In genomic region chr7:30285067-30285530, GRCh38 we compare ENCODE assay signal across 8 cellular contexts. TPM values are rescaled to one million over a fixed set of nuclear protein-coding genes. Genes with fewer than 3 reads are reported as not detected.
DNase-seq lines count a peak whose midpoint lies in the region; ATAC-seq, FAIRE-seq and TF ChIP-seq lines count a peak whose summit lies in the region.

No MANE protein-coding gene starts in this region.

- no peaks in the 10 kb centered on the region for H3K36me3 ChIP-seq in pancreas

- no peak for TF ChIP-seq CTCF in GM12875 (IDR thresholded peaks at IDR 0.05; ENCODE audit: borderline replicate concordance, insufficient read depth, low read depth, low read length)
- no peak for TF ChIP-seq CTCF in foreskin fibroblast (IDR thresholded peaks at IDR 0.05; ENCODE audit: low read depth, low read length)
- TF ChIP-seq CTCF in pancreas (IDR thresholded peaks at IDR 0.05), result no peak

- FAIRE-seq in pancreas (lab: Jason Lieb, UNC), result no peak

- intact Hi-C loops in pancreas (cut with DNase I), result loop anchor here in 1 of 3 donors (10.0 kb wide), 1 partner anchor 120 kb away; no protein-coding TSS in a partner anchor

- H3K27ac ChIP-seq in pancreas, result peak overlapping the region; percentile 95 to 98 (median 98)

- no peaks in the 10 kb centered on the region for H3K9me3 ChIP-seq in pancreas

- peak; percentile 42 for DNase-seq in HCEC 1CT
- DNase-seq in NCI-H146 treated with DMSO at 0.1 percent for 48 hours (lab: John Stamatoyannopoulos, UW; ENCODE audit: unreplicated experiment), result peak; percentile 33
- peak; percentile 22 for DNase-seq in activated effector memory CD4-positive, alpha-beta T cell treated with Interleukin-2 at 50 U/mL for 16 hours
- DNase-seq in foreskin fibroblast, result peak; percentile 18 to 63
- DNase-seq in pancreas, result peak in 5 of 6 donors; percentile 42 to 82 (median 61)
- no peak for DNase-seq in CD1c-positive myeloid dendritic cell (ENCODE audit: extremely low spot score)
- DNase-seq in ureter (ENCODE audit: low spot score), result no peak

- H3K4me1 ChIP-seq in pancreas, result peaks cover under 1 to 33% (median 7%) of the 10 kb centered on the region in 3 donors

- H3K27me3 ChIP-seq in pancreas, result no peaks in the 10 kb centered on the region

- peak; percentile 3 to 54 (median 22) for ATAC-seq in pancreas

- H3K4me3 ChIP-seq in GM12875 (ENCODE audit: low read depth, low read length) (peak overlapping the region; percentile 78), foreskin fibroblast (ENCODE audit: low read depth in 1 of 2, low read length in 2 of 2) (peak overlapping the region; percentile 67 to 91), pancreas (peak overlapping the region; percentile 37 to 83 (median 60))

- WGBS in pancreas, 2 donors, result 0 to 1% methylated on average over 35 to 72 of the region's 72 CpGs

RNA-seq across cellular contexts. Expression of gene ZNRF2, which starts 0.7 kb away (rescaled TPM):
- 10 to 100 TPM in 5 of 6 donors, 1 to 10 TPM in 1; 9.9 to 17.1 (median 11.8) TPM for total RNA-seq in pancreas
- 1 to 10 TPM; 4.9 to 7.6 TPM for polyA plus RNA-seq in pancreas
- 23.6 TPM for total RNA-seq in ureter

Comparison
In these comparisons a context has a peak if more than half of its experiments do, and no peak if none do; other contexts are left out.
1. DNase-seq: peak in HCEC 1CT (single experiment), NCI-H146 treated with DMSO at 0.1 percent for 48 hours (single experiment), activated effector memory CD4-positive, alpha-beta T cell treated with Interleukin-2 at 50 U/mL for 16 hours (single experiment), foreskin fibroblast (2 of 2) and pancreas (5 of 6); none in CD1c-positive myeloid dendritic cell (single experiment) and ureter (single experiment).
2. Peak in every context shown above with its lines, with median percentiles within 50 percentile points of each other: H3K4me3 ChIP-seq.